In genomic region chr6:26122005-26122388, GRCh38 we compare ENCODE assay signal across 8 cellular contexts. TPM values are rescaled to one million over a fixed set of nuclear protein-coding genes. Genes with fewer than 3 reads are reported as not detected.
DNase-seq lines count a peak whose midpoint lies in the region; ATAC-seq, FAIRE-seq and TF ChIP-seq lines count a peak whose summit lies in the region.

No MANE protein-coding gene starts in this region.

- TF ChIP-seq CTCF in astrocyte (IDR thresholded peaks at IDR 0.05; ENCODE audit: insufficient read depth, low read depth, low read length), result no peak

- H3K36me3 ChIP-seq in astrocyte (ENCODE audit: insufficient read depth, low read length) (no peaks in the 10 kb centered on the region), muscle layer of duodenum (ENCODE audit: control insufficient read depth in 1 of 2, insufficient read depth in 2 of 2, low read length in 2 of 2) (no peaks in the 10 kb centered on the region)

- peak overlapping the region; percentile 99 for H3K27ac Mint-ChIP-seq in stimulated activated naive CD8-positive, alpha-beta T cell treated with anti-CD3 and anti-CD28 coated beads, Interleukin-15, Interleukin-2, amounts not matched to agents 100 ng/mL and 50 ng/mL, for 24 hours
- H3K27ac Mint-ChIP-seq in astrocyte (ENCODE audit: unreplicated experiment), result peak overlapping the region; percentile 100

- H3K4me1 ChIP-seq in astrocyte (ENCODE audit: insufficient read depth, low read length) (peaks cover 10% of the 10 kb centered on the region), muscle layer of duodenum (ENCODE audit: control insufficient read depth in 1 of 2, insufficient read depth in 2 of 2, low read length in 2 of 2) (peaks cover 5 to 9% of the 10 kb centered on the region in 2 donors)

- H4K20me1 ChIP-seq in astrocyte (ENCODE audit: insufficient read depth, low read length), result peaks cover 28% of the 10 kb centered on the region

- no peak for DNase-seq in stimulated activated naive CD8-positive, alpha-beta T cell treated with anti-CD3 and anti-CD28 coated beads, Interleukin-15, Interleukin-2, amounts not matched to agents 100 U/mL and 50 U/mL, for 24 hours
- DNase-seq in astrocyte (ENCODE audit: low read depth) (no peak), HuH-7 (ENCODE audit: low spot score) (no peak)
- DNase-seq in activated effector memory CD4-positive, alpha-beta T cell treated with Interleukin-2 at 50 U/mL for 16 hours, result no peak
- DNase-seq in activated T-cell treated with anti-CD3 and anti-CD28 coated beads, Interleukin-2, amount 50 U/mL, for 48 hours, result no peak

- ATAC-seq in stimulated activated naive CD8-positive, alpha-beta T cell treated with anti-CD3 and anti-CD28 coated beads, Interleukin-15, Interleukin-2, amounts not matched to agents 100 U/mL and 50 U/mL, for 24 hours, result no peak
- ATAC-seq in GM19467 (IDR thresholded peaks at IDR 0.05; ENCODE audit: unreplicated experiment), result no peak

- peaks cover 42% of the 10 kb centered on the region for H3K4me1 Mint-ChIP-seq in stimulated activated naive CD8-positive, alpha-beta T cell treated with anti-CD3 and anti-CD28 coated beads, Interleukin-15, Interleukin-2, amounts not matched to agents 100 ng/mL and 50 ng/mL, for 24 hours (ENCODE audit: low read depth)
- peaks cover 10% of the 10 kb centered on the region for H3K4me1 Mint-ChIP-seq in astrocyte (ENCODE audit: low read depth, unreplicated experiment)

- peak overlapping the region; percentile 86 for H3K4me2 ChIP-seq in astrocyte (ENCODE audit: low read length)

- H3K27ac ChIP-seq in astrocyte (ENCODE audit: low read depth, low read length) (no peak overlapping the region), muscle layer of duodenum (ENCODE audit: low read length) (peak overlapping the region; percentile 99)

- peaks cover 32% of the 10 kb centered on the region for H3K36me3 Mint-ChIP-seq in stimulated activated naive CD8-positive, alpha-beta T cell treated with anti-CD3 and anti-CD28 coated beads, Interleukin-15, Interleukin-2, amounts not matched to agents 100 ng/mL and 50 ng/mL, for 24 hours (ENCODE audit: low read depth)
- H3K36me3 Mint-ChIP-seq in astrocyte (ENCODE audit: low read depth, unreplicated experiment), result peaks cover 11% of the 10 kb centered on the region

- peaks cover 4% of the 10 kb centered on the region for H3K27me3 Mint-ChIP-seq in stimulated activated naive CD8-positive, alpha-beta T cell treated with anti-CD3 and anti-CD28 coated beads, Interleukin-15, Interleukin-2, amounts not matched to agents 100 ng/mL and 50 ng/mL, for 24 hours
- H3K27me3 Mint-ChIP-seq in astrocyte (ENCODE audit: low read depth, unreplicated experiment), result no peaks in the 10 kb centered on the region

- no peak for FAIRE-seq in astrocyte (lab: Jason Lieb, UNC)

- peaks cover 30% of the 10 kb centered on the region for H3K79me2 ChIP-seq in astrocyte (ENCODE audit: insufficient read depth, low read length)

- H3K4me3 ChIP-seq in astrocyte (ENCODE audit: insufficient read depth, low read depth, low read length), result peak overlapping the region; percentile 87
- peak overlapping the region; percentile 94 to 96 for H3K4me3 ChIP-seq in muscle layer of duodenum (ENCODE audit: low read depth in 1 of 2, low read length in 2 of 2)

- H3K9me3 ChIP-seq in astrocyte (ENCODE audit: insufficient read depth, low read depth, low read length) (no peaks in the 10 kb centered on the region), muscle layer of duodenum (ENCODE audit: control insufficient read depth in 1 of 2, low read length in 2 of 2) (no peaks in the 10 kb centered on the region)

- no peaks in the 10 kb centered on the region for H3K9me3 Mint-ChIP-seq in stimulated activated naive CD8-positive, alpha-beta T cell treated with anti-CD3 and anti-CD28 coated beads, Interleukin-15, Interleukin-2, amounts not matched to agents 100 ng/mL and 50 ng/mL, for 24 hours
- peaks cover 2% of the 10 kb centered on the region for H3K9me3 Mint-ChIP-seq in astrocyte (ENCODE audit: unreplicated experiment)

- H3K4me3 Mint-ChIP-seq in stimulated activated naive CD8-positive, alpha-beta T cell treated with anti-CD3 and anti-CD28 coated beads, Interleukin-15, Interleukin-2, amounts not matched to agents 100 ng/mL and 50 ng/mL, for 24 hours, result peak overlapping the region; percentile 99
- peak overlapping the region; percentile 100 for H3K4me3 Mint-ChIP-seq in astrocyte (ENCODE audit: unreplicated experiment)

- H3K27me3 ChIP-seq in astrocyte (ENCODE audit: insufficient read depth, low read length) (no peaks in the 10 kb centered on the region), muscle layer of duodenum (ENCODE audit: low read depth, low read length) (no peaks in the 10 kb centered on the region)

- H3K9ac ChIP-seq in astrocyte (ENCODE audit: low read length), result peak overlapping the region; percentile 92

- H2AFZ ChIP-seq in astrocyte (ENCODE audit: low read depth, low read length), result no peak overlapping the region

RNA-seq across cellular contexts. Expression of gene HFE, which starts 34.8 kb away (rescaled TPM):
- total RNA-seq in astrocyte, result 5.7 and 7.7 TPM in 2 replicates
